Comparison of ENCODE assay signal across 8 cellular contexts in the genomic region with DNA sequence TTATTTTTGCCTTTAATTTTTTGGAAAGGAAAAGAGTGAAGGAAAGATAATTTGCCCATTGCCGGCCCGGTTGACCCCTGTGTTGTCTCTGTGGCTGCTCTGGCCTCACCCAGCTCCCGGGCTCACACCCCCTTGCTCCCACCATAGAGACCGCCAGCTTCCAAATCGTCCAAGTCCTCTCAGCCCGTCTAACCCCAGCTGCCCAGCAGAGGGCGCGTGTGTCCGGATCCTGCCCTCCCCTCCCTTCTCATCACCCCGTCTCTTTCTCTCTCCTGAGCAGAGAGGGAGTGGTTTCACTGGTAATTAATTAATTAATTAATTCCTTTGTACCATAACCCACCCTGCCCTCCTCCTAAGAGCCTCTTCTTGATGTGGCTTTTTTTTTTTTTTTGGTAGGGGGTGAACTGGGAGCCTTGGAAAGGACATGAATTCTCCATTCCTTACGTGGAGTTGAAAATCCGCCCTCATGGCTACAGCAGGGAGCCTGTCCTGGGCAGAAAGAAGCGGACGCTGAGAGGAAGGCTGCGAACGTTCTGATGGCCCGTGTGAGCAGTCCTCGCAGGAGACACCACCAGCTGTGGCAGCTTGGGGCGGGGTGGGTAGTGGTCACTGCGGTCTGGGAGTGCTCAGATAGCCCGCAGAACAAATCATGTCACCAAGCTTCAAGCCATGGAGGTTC. TPM values are rescaled to one million over a fixed set of nuclear protein-coding genes. Genes with fewer than 3 reads are reported as not detected.
DNase-seq lines count a peak whose midpoint lies in the region; ATAC-seq and TF ChIP-seq lines count a peak whose summit lies in the region.

No MANE protein-coding gene starts in this region.

- H3K9me3 ChIP-seq in colonic mucosa (no peaks in the 10 kb centered on the region), right lobe of liver (no peaks in the 10 kb centered on the region)

- no peaks in the 10 kb centered on the region for H3K4me1 ChIP-seq in colonic mucosa
- peaks cover 0 to 16% (median 0%) of the 10 kb centered on the region in 4 donors for H3K4me1 ChIP-seq in right lobe of liver

- H3K27ac ChIP-seq in colonic mucosa (no peak overlapping the region), right lobe of liver (peak overlapping the region in 1 of 3 donors; percentile 32)

- H3K27me3 ChIP-seq in colonic mucosa: no peaks in the 10 kb centered on the region
- no peaks in the 10 kb centered on the region for H3K27me3 ChIP-seq in right lobe of liver

- TF ChIP-seq CTCF in colonic mucosa (IDR thresholded peaks at IDR 0.05) (peak; percentile 76), right lobe of liver (IDR thresholded peaks at IDR 0.05) (peak; percentile 47 to 73 (median 66))

- ATAC-seq in HG02798 (IDR thresholded peaks at IDR 0.05; ENCODE audit: poor library complexity, unreplicated experiment): peak; percentile 55
- peak; percentile 74 to 86 (median 82) for ATAC-seq in right lobe of liver
- no peak for ATAC-seq in GM19455 (IDR thresholded peaks at IDR 0.05; ENCODE audit: unreplicated experiment)

- 2% methylated on average over 4 of the region's 21 CpGs for WGBS in right lobe of liver (ENCODE audit: insufficient coverage, low coverage, low lambda C conversion rate, missing lambda C conversion rate)

- TF ChIP-seq POLR2A in right lobe of liver (IDR thresholded peaks at IDR 0.05): no peak

- H3K36me3 ChIP-seq in colonic mucosa (no peaks in the 10 kb centered on the region), right lobe of liver (no peaks in the 10 kb centered on the region)

- DNase-seq in ELF-1 (ENCODE audit: low read depth, low spot score): peak; percentile 94
- DNase-seq in NCI-H446 (lab: John Stamatoyannopoulos, UW): peak; percentile 67 to 81
- DNase-seq in activated CD4-positive, alpha-beta T cell treated with anti-CD3 and anti-CD28 coated beads for 48 hours: peak; percentile 85
- DNase-seq in colonic mucosa: peak; percentile 63
- DNase-seq in right lobe of liver: peak; percentile 64 to 72 (median 70)
- DNase-seq in stimulated activated CD8-positive, alpha-beta memory T cell treated with anti-CD3 and anti-CD28 coated beads, Interleukin-12 subunit alpha, Interleukin-12 subunit beta, amount 100 ng/mL, for 4 hours (ENCODE audit: low read depth): peak; percentile 27

- no peak overlapping the region for H3K4me3 ChIP-seq in colonic mucosa
- no peak overlapping the region for H3K4me3 ChIP-seq in right lobe of liver

- intact Hi-C loops in colonic mucosa (cut with DNase I) (no loop called here), right lobe of liver (cut with DNase I) (no loop called here)

- no peak overlapping the region for H3K9ac ChIP-seq in colonic mucosa (ENCODE audit: low read depth in 2 of 2, low read length in 2 of 2)

RNA-seq across cellular contexts. Expression of gene KIAA0040, which starts 45.9 kb away (rescaled TPM):
- total RNA-seq in colonic mucosa (10 to 100 TPM; 14.0 to 23.7 TPM), right lobe of liver (10 to 100 TPM in 1 of 6 experiments, 1 to 10 TPM in 5; 4.6 to 13.5 (median 5.3) TPM)

Comparison
In these comparisons a context has a peak if more than half of its experiments do, and no peak if none do; other contexts are left out.
1. DNase-seq: peak in every context shown above with its lines; median percentile 94 in ELF-1; 85 in activated CD4-positive, alpha-beta T cell treated with anti-CD3 and anti-CD28 coated beads for 48 hours; 74 in NCI-H446; 70 in right lobe of liver; 63 in colonic mucosa; 27 in stimulated activated CD8-positive, alpha-beta memory T cell treated with anti-CD3 and anti-CD28 coated beads, Interleukin-12 subunit alpha, Interleukin-12 subunit beta, amount 100 ng/mL, for 4 hours.